9 cellular contexts compared by ENCODE assay signal in genomic region chr3:187935623-187936156, GRCh38.
DNase-seq lines count a peak whose midpoint lies in the region; ATAC-seq and TF ChIP-seq lines count a peak whose summit lies in the region.
"Had no signal": no experiment of that assay in that cellular context is flagged by ENCODE, and none has a peak within 500 bp of the region (broad histone marks: within the 10 kb centered on the region; RNA-seq: fewer than 3 reads in every experiment).

No MANE protein-coding gene starts in this region.

- CTCF ChIA-PET in Caco-2 (lab: Charles Lee) = no interaction called here

- BruUV-seq in Caco-2 (replicated peaks; lab: Mats Ljungman, UMichigan) = no TSS peak

- peak; percentile 8 to 17 for DNase-seq in activated CD4-positive, alpha-beta T cell treated with anti-CD3 and anti-CD28 coated beads for 4 hours
- no peak for DNase-seq in activated CD4-positive, alpha-beta T cell treated with anti-CD3 and anti-CD28 coated beads, Interleukin-2, amount 50 U/mL, for 1 hour
- DNase-seq in SHP77 (lab: John Stamatoyannopoulos, UW) (peak; percentile 25 to 71), right lobe of liver (no peak), Caco-2 (no peak), COR-L47 (lab: John Stamatoyannopoulos, UW) (no peak)
- DNase-seq in effector CD8-positive, alpha-beta T cell (lab: John Stamatoyannopoulos, UW) = no peak

- H3K4me1 Mint-ChIP-seq in Caco-2 (ENCODE audit: low read depth, unreplicated experiment) = no peaks in the 10 kb centered on the region

- H3K9me3 ChIP-seq in right lobe of liver (no peaks in the 10 kb centered on the region), Caco-2 (no peaks in the 10 kb centered on the region)
- H3K9me3 ChIP-seq: upper lobe of left lung had no signal

- H3K36me3 ChIP-seq in right lobe of liver (no peaks in the 10 kb centered on the region), Caco-2 (ENCODE audit: control insufficient read depth, insufficient read depth, low read length) (no peaks in the 10 kb centered on the region)
- H3K36me3 ChIP-seq: upper lobe of left lung had no signal

- H3K4me3 ChIP-seq in right lobe of liver (no peak overlapping the region), Caco-2 (ENCODE audit: low read depth, low read length) (no peak overlapping the region)
- H3K4me3 ChIP-seq: upper lobe of left lung had no signal

- H3K27me3 Mint-ChIP-seq in Caco-2 (ENCODE audit: insufficient read depth, unreplicated experiment) = no peaks in the 10 kb centered on the region

- no peaks in the 10 kb centered on the region for H3K36me3 Mint-ChIP-seq in Caco-2 (ENCODE audit: insufficient read depth, unreplicated experiment)

- no peak for TF ChIP-seq POLR2A in right lobe of liver (IDR thresholded peaks at IDR 0.05)

- H3K27ac ChIP-seq in right lobe of liver = no peak overlapping the region

- ATAC-seq in HG02938 (IDR thresholded peaks at IDR 0.05; ENCODE audit: unreplicated experiment) (peak; percentile 99), right lobe of liver (peak; percentile 39 to 69 (median 48))

- WGBS in right lobe of liver (ENCODE audit: insufficient coverage, low coverage, low lambda C conversion rate, missing lambda C conversion rate) = 74% methylated on average over 4 of the region's 17 CpGs

- H3K9me3 Mint-ChIP-seq in Caco-2 (ENCODE audit: unreplicated experiment) = no peaks in the 10 kb centered on the region

- H3K27me3 ChIP-seq in right lobe of liver (no peaks in the 10 kb centered on the region), Caco-2 (replicated peaks; ENCODE audit: control insufficient read depth, insufficient read depth, low read length) (no peaks in the 10 kb centered on the region)
- H3K27me3 ChIP-seq: upper lobe of left lung had no signal

- no peak overlapping the region for H3K27ac Mint-ChIP-seq in Caco-2 (ENCODE audit: unreplicated experiment)

- POLR2A ChIA-PET in Caco-2 (lab: Charles Lee) = no interaction called here

- H3K4me3 Mint-ChIP-seq in Caco-2 (ENCODE audit: unreplicated experiment) = no peak overlapping the region

- H3K4me1 ChIP-seq in right lobe of liver (peaks cover 0 to 13% (median under 1%) of the 10 kb centered on the region in 4 donors), Caco-2 (no peaks in the 10 kb centered on the region)

- intact Hi-C loops in right lobe of liver (cut with DNase I) (no loop called here), Caco-2 (cut with micrococcal nuclease; ENCODE audit: unreplicated experiment) (no loop called here)

- TF ChIP-seq CTCF in right lobe of liver (IDR thresholded peaks at IDR 0.05) (no peak), Caco-2 (IDR thresholded peaks at IDR 0.05; ENCODE audit: insufficient read depth in 1 of 2, low read depth in 1 of 2, low read length in 1 of 2, severe bottlenecking in 1 of 2, unreplicated experiment in 1 of 2) (no peak)

Comparison
In these comparisons a context has a peak if more than half of its experiments do, and no peak if none do; other contexts are left out.
1. DNase-seq: peak in activated CD4-positive, alpha-beta T cell treated with anti-CD3 and anti-CD28 coated beads for 4 hours (2 of 2) and SHP77 (2 of 2); none in activated CD4-positive, alpha-beta T cell treated with anti-CD3 and anti-CD28 coated beads, Interleukin-2, amount 50 U/mL, for 1 hour (single experiment), right lobe of liver (0 of 3), effector CD8-positive, alpha-beta T cell (single experiment), Caco-2 (0 of 2) and COR-L47 (single experiment).